In genomic region chr9:95588724-95589282, GRCh38 we compare ENCODE assay signal across 22 cellular contexts.
"Had no signal": no experiment of that assay in that cellular context is flagged by ENCODE, and none has a peak within 500 bp of the region (broad histone marks: within the 10 kb centered on the region; RNA-seq: fewer than 3 reads in every experiment).

No MANE protein-coding gene starts in this region.

- DNase-seq: activated naive CD4-positive, alpha-beta T cell; activated T-cell treated with anti-CD3 and anti-CD28 coated beads, Interleukin-2, amount 50 U/mL, for 1 hour; central memory CD4-positive, alpha-beta T cell; colonic mucosa; endodermal cell; heart right ventricle; islet precursor cell; left ventricle myocardium inferior; mammary epithelial cell; midbrain; ovary; stimulated activated CD4-positive, alpha-beta T cell treated with anti-CD3 and anti-CD28 coated beads, Interleukin-15, amount 100 ng/mL, for 24 hours; stimulated activated CD8-positive, alpha-beta memory T cell treated with anti-CD3 and anti-CD28 coated beads, Interleukin-4, amount 100 ng/mL, for 48 hours; stimulated activated naive CD4-positive, alpha-beta T cell; T-helper 9 cell; testis had no signal

- H3K36me3 ChIP-seq: colonic mucosa, heart right ventricle, left ventricle myocardium inferior, neutrophil, ovary had no signal

- H3K27me3 ChIP-seq: colonic mucosa, ovary, testis had no signal

- H3K9me3 ChIP-seq: colonic mucosa, heart right ventricle, left ventricle myocardium inferior, neutrophil, ovary, testis had no signal

- ATAC-seq: activated T-helper 17 cell treated with anti-CD3 and anti-CD28 coated beads, Interleukin-2, amount 50 U/mL, for 72 hours; heart right ventricle; natural killer cell treated with Interleukin-12 subunit alpha and Interleukin-12 subunit beta and Interleukin-15 and Interleukin-18, amount 100 ng/mL, for 72 hours; sciatic nerve; WTC11 had no signal

- H3K4me3 ChIP-seq: colonic mucosa, heart right ventricle, left ventricle myocardium inferior, ovary, smooth muscle cell, testis had no signal

- H3K4me1 ChIP-seq: colonic mucosa, heart right ventricle, left ventricle myocardium inferior had no signal

- H3K27ac ChIP-seq: colonic mucosa, heart right ventricle, left ventricle myocardium inferior, neutrophil, ovary, testis had no signal
